2 cellular contexts compared by ENCODE assay signal in the genomic region with DNA sequence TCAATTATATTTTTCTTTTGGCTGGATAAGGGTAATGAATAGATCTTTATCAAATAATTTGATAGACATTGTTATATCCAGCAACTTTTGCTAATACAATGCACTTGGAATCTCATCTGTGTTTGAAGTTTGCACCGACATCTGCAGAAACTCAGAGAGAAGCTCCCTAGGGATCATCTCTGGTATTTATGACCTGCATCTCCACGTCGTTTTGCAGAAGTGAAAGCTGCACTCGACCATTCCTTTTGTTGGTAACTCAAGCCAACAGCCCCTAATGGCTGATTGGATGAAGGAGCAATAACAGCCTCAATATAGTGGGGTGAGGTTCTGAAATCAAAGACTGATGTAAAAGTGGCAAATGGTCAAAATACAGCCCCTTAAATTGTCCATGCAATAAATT.
TF ChIP-seq lines count a peak whose summit lies in the region.

No MANE protein-coding gene starts in this region.

TF ChIP-seq in GM12878, 131 proteins besides CTCF, POLR2A, EP300 and RAD21 (continues in another document):
- TF ChIP-seq STAT1 (conservative IDR thresholded peaks at IDR 0.05), result no peak
- TF ChIP-seq SMC3 (IDR thresholded peaks at IDR 0.05; ENCODE audit: borderline replicate concordance, low read length), result no peak
- TF ChIP-seq ATF7 (IDR thresholded peaks at IDR 0.05; ENCODE audit: low read depth), result no peak
- no peak for TF ChIP-seq ASH2L (IDR thresholded peaks at IDR 0.05; ENCODE audit: borderline replicate concordance, low read depth)
- 0 out of 2 replicates have a peak, but pooled peaks have one; percentile 11 for TF ChIP-seq CREB1 (IDR thresholded peaks at IDR 0.05; ENCODE audit: low read depth)
- TF ChIP-seq IRF4 (IDR thresholded peaks at IDR 0.05; ENCODE audit: low read depth, low read length), result 0 out of 2 replicates have a peak, but pooled peaks have one; percentile 24
- TF ChIP-seq, protein P1, sequence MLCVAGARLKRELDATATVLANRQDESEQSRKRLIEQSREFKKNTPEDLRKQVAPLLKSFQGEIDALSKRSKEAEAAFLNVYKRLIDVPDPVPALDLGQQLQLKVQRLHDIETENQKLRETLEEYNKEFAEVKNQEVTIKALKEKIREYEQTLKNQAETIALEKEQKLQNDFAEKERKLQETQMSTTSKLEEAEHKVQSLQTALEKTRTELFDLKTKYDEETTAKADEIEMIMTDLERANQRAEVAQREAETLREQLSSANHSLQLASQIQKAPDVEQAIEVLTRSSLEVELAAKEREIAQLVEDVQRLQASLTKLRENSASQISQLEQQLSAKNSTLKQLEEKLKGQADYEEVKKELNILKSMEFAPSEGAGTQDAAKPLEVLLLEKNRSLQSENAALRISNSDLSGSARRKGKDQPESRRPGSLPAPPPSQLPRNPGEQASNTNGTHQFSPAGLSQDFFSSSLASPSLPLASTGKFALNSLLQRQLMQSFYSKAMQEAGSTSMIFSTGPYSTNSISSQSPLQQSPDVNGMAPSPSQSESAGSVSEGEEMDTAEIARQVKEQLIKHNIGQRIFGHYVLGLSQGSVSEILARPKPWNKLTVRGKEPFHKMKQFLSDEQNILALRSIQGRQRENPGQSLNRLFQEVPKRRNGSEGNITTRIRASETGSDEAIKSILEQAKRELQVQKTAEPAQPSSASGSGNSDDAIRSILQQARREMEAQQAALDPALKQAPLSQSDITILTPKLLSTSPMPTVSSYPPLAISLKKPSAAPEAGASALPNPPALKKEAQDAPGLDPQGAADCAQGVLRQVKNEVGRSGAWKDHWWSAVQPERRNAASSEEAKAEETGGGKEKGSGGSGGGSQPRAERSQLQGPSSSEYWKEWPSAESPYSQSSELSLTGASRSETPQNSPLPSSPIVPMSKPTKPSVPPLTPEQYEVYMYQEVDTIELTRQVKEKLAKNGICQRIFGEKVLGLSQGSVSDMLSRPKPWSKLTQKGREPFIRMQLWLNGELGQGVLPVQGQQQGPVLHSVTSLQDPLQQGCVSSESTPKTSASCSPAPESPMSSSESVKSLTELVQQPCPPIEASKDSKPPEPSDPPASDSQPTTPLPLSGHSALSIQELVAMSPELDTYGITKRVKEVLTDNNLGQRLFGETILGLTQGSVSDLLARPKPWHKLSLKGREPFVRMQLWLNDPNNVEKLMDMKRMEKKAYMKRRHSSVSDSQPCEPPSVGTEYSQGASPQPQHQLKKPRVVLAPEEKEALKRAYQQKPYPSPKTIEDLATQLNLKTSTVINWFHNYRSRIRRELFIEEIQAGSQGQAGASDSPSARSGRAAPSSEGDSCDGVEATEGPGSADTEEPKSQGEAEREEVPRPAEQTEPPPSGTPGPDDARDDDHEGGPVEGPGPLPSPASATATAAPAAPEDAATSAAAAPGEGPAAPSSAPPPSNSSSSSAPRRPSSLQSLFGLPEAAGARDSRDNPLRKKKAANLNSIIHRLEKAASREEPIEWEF (IDR thresholded peaks at IDR 0.05; ENCODE audit: insufficient replicate concordance, low read depth, low read length), result no peak
- no peak for TF ChIP-seq ZNF207 (IDR thresholded peaks at IDR 0.05; ENCODE audit: borderline replicate concordance)
- TF ChIP-seq YBX1 (IDR thresholded peaks at IDR 0.05), result no peak
- TF ChIP-seq DPF2 (IDR thresholded peaks at IDR 0.05), result 0 out of 2 replicates have a peak, but pooled peaks have one; percentile 25
- no peak for TF ChIP-seq RFX5 (IDR thresholded peaks at IDR 0.05; ENCODE audit: low read depth, low read length)
- peak; percentile 86 for TF ChIP-seq MEF2B (IDR thresholded peaks at IDR 0.05; ENCODE audit: partially characterized antibody, poor library complexity, severe bottlenecking)
- TF ChIP-seq TARDBP (IDR thresholded peaks at IDR 0.05; ENCODE audit: borderline replicate concordance), result no peak
- TF ChIP-seq RELA (IDR thresholded peaks at IDR 0.05; ENCODE audit: borderline replicate concordance, partially characterized antibody), result no peak
- TF ChIP-seq, protein P2, sequence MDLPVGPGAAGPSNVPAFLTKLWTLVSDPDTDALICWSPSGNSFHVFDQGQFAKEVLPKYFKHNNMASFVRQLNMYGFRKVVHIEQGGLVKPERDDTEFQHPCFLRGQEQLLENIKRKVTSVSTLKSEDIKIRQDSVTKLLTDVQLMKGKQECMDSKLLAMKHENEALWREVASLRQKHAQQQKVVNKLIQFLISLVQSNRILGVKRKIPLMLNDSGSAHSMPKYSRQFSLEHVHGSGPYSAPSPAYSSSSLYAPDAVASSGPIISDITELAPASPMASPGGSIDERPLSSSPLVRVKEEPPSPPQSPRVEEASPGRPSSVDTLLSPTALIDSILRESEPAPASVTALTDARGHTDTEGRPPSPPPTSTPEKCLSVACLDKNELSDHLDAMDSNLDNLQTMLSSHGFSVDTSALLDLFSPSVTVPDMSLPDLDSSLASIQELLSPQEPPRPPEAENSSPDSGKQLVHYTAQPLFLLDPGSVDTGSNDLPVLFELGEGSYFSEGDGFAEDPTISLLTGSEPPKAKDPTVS (IDR thresholded peaks at IDR 0.05; ENCODE audit: low read depth, low read length), result no peak
- TF ChIP-seq, protein P3, sequence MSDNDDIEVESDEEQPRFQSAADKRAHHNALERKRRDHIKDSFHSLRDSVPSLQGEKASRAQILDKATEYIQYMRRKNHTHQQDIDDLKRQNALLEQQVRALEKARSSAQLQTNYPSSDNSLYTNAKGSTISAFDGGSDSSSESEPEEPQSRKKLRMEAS (IDR thresholded peaks at IDR 0.05; ENCODE audit: low read depth, low read length), result no peak
- TF ChIP-seq CHD2 (IDR thresholded peaks at IDR 0.05; ENCODE audit: borderline replicate concordance, low read depth, low read length), result no peak
- TF ChIP-seq SPI1 (IDR thresholded peaks at IDR 0.05; ENCODE audit: borderline replicate concordance, insufficient read depth, low read depth, low read length), result peak; percentile 93

TF ChIP-seq in HepG2, 621 proteins besides CTCF, POLR2A, EP300 and RAD21:
- TF ChIP-seq ZNF83 (CRISPR knock-in tag; IDR thresholded peaks at IDR 0.05; ENCODE audit: borderline replicate concordance) (no peak), ZMAT3 (CRISPR knock-in tag; conservative IDR thresholded peaks at IDR 0.05) (no peak), ZNF776 (CRISPR knock-in tag; IDR thresholded peaks at IDR 0.05) (no peak), ZNF44 (CRISPR knock-in tag; IDR thresholded peaks at IDR 0.05) (no peak), RCOR2 (CRISPR knock-in tag; IDR thresholded peaks at IDR 0.05) (no peak), KLF12 (CRISPR knock-in tag; IDR thresholded peaks at IDR 0.05; ENCODE audit: borderline replicate concordance) (no peak), ZNF33A (CRISPR knock-in tag; IDR thresholded peaks at IDR 0.05; ENCODE audit: borderline replicate concordance) (no peak), HOXA3 (CRISPR knock-in tag; IDR thresholded peaks at IDR 0.05) (no peak), ZNF747 (CRISPR knock-in tag; IDR thresholded peaks at IDR 0.05; ENCODE audit: borderline replicate concordance) (no peak)
- TF ChIP-seq, protein P4, sequence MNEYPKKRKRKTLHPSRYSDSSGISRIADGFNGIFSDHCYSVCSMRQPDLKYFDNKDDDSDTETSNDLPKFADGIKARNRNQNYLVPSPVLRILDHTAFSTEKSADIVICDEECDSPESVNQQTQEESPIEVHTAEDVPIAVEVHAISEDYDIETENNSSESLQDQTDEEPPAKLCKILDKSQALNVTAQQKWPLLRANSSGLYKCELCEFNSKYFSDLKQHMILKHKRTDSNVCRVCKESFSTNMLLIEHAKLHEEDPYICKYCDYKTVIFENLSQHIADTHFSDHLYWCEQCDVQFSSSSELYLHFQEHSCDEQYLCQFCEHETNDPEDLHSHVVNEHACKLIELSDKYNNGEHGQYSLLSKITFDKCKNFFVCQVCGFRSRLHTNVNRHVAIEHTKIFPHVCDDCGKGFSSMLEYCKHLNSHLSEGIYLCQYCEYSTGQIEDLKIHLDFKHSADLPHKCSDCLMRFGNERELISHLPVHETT (CRISPR knock-in tag; conservative IDR thresholded peaks at IDR 0.05), result no peak
- TF ChIP-seq, protein P5, sequence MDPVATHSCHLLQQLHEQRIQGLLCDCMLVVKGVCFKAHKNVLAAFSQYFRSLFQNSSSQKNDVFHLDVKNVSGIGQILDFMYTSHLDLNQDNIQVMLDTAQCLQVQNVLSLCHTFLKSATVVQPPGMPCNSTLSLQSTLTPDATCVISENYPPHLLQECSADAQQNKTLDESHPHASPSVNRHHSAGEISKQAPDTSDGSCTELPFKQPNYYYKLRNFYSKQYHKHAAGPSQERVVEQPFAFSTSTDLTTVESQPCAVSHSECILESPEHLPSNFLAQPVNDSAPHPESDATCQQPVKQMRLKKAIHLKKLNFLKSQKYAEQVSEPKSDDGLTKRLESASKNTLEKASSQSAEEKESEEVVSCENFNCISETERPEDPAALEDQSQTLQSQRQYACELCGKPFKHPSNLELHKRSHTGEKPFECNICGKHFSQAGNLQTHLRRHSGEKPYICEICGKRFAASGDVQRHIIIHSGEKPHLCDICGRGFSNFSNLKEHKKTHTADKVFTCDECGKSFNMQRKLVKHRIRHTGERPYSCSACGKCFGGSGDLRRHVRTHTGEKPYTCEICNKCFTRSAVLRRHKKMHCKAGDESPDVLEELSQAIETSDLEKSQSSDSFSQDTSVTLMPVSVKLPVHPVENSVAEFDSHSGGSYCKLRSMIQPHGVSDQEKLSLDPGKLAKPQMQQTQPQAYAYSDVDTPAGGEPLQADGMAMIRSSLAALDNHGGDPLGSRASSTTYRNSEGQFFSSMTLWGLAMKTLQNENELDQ (CRISPR knock-in tag; IDR thresholded peaks at IDR 0.05; ENCODE audit: borderline replicate concordance), result no peak
- TF ChIP-seq, protein P6, sequence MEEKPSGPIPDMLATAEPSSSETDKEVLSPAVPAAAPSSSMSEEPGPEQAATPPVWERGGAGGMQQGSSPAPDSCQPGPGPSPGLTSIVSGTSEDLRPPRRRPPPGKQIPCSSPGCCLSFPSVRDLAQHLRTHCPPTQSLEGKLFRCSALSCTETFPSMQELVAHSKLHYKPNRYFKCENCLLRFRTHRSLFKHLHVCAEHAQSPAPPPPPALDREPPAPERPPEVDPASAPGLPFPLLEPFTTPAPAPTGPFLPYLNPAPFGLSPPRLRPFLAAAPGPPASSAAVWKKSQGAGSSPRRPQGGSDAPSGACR (CRISPR knock-in tag; IDR thresholded peaks at IDR 0.05), result no peak
- TF ChIP-seq, protein P7, sequence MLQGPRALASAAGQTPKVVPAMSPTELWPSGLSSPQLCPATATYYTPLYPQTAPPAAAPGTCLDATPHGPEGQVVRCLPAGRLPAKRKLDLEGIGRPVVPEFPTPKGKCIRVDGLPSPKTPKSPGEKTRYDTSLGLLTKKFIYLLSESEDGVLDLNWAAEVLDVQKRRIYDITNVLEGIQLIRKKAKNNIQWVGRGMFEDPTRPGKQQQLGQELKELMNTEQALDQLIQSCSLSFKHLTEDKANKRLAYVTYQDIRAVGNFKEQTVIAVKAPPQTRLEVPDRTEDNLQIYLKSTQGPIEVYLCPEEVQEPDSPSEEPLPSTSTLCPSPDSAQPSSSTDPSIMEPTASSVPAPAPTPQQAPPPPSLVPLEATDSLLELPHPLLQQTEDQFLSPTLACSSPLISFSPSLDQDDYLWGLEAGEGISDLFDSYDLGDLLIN (CRISPR knock-in tag; IDR thresholded peaks at IDR 0.05; ENCODE audit: borderline replicate concordance), result no peak
- TF ChIP-seq, protein P8, sequence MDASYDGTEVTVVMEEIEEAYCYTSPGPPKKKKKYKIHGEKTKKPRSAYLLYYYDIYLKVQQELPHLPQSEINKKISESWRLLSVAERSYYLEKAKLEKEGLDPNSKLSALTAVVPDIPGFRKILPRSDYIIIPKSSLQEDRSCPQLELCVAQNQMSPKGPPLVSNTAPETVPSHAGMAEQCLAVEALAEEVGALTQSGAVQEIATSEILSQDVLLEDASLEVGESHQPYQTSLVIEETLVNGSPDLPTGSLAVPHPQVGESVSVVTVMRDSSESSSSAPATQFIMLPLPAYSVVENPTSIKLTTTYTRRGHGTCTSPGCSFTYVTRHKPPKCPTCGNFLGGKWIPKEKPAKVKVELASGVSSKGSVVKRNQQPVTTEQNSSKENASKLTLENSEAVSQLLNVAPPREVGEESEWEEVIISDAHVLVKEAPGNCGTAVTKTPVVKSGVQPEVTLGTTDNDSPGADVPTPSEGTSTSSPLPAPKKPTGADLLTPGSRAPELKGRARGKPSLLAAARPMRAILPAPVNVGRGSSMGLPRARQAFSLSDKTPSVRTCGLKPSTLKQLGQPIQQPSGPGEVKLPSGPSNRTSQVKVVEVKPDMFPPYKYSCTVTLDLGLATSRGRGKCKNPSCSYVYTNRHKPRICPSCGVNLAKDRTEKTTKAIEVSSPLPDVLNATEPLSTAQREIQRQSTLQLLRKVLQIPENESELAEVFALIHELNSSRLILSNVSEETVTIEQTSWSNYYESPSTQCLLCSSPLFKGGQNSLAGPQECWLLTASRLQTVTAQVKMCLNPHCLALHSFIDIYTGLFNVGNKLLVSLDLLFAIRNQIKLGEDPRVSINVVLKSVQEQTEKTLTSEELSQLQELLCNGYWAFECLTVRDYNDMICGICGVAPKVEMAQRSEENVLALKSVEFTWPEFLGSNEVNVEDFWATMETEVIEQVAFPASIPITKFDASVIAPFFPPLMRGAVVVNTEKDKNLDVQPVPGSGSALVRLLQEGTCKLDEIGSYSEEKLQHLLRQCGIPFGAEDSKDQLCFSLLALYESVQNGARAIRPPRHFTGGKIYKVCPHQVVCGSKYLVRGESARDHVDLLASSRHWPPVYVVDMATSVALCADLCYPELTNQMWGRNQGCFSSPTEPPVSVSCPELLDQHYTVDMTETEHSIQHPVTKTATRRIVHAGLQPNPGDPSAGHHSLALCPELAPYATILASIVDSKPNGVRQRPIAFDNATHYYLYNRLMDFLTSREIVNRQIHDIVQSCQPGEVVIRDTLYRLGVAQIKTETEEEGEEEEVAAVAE (CRISPR knock-in tag; IDR thresholded peaks at IDR 0.05; ENCODE audit: borderline replicate concordance), result no peak
